36 cellular contexts compared by ENCODE assay signal in genomic region chr1:96983866-96984265, GRCh38.
"Had no signal": no experiment of that assay in that cellular context is flagged by ENCODE, and none has a peak within 500 bp of the region (broad histone marks: within the 10 kb centered on the region; RNA-seq: fewer than 3 reads in every experiment).

No MANE protein-coding gene starts in this region.

- H3K9ac ChIP-seq: KMS-11 had no signal

- H3K36me3 ChIP-seq: MG63 had no signal

- H3K27me3 ChIP-seq: MG63 had no signal

- H3K4me3 ChIP-seq: MG63 had no signal

- DNase-seq: Karpas-422, Kasumi-1, KBM-7, KG1, MG63, MM.1S, MV-4-11, NCI-H1048, NCI-H1092, NCI-H1092 treated with DMSO at 0.1 percent for 48 hours, NCI-H1105, NCI-H1105 treated with DMSO at 0.1 percent for 48 hours, NCI-H1417, NCI-H1417 treated with DMSO at 0.1 percent for 48 hours, NCI-H1436, NCI-H146, NCI-H1694, NCI-H1694 treated with DMSO at 0.1 percent for 48 hours, NCI-H187, NCI-H187 treated with DMSO at 0.1 percent for 48 hours, NCI-H1930, NCI-H2029, NCI-H2029 treated with DMSO at 0.1 percent for 48 hours, NCI-H2081, NCI-H2081 treated with DMSO at 0.1 percent for 48 hours, NCI-H2107, NCI-H2171, NCI-H2171 treated with DMSO at 0.1 percent for 48 hours, NCI-H2227 treated with DMSO at 0.1 percent for 48 hours, NCI-H226, NCI-H345, NCI-H446, NCI-H446 treated with DMSO at 0.1 percent for 48 hours, NCI-H510A, NCI-H510A treated with DMSO at 0.1 percent for 48 hours had no signal

- H3K4me2 ChIP-seq: KMS-11 had no signal

- H3K27ac ChIP-seq: KMS-11 had no signal

- H3K9me3 ChIP-seq: MG63 had no signal
